Comparison of ENCODE assay signal across 32 cellular contexts in genomic region chr12:20852649-20853048, GRCh38. TPM values are rescaled to one million over a fixed set of nuclear protein-coding genes. Genes with fewer than 3 reads are reported as not detected.
"Had no signal": no experiment of that assay in that cellular context is flagged by ENCODE, and none has a peak within 500 bp of the region (broad histone marks: within the 10 kb centered on the region; RNA-seq: fewer than 3 reads in every experiment).

No MANE protein-coding gene starts in this region.

- H3K36me3 ChIP-seq: adrenal gland, brain microvascular endothelial cell, breast epithelium had no signal

- H3K27me3 ChIP-seq: adrenal gland, body of pancreas, brain microvascular endothelial cell, breast epithelium had no signal

- FAIRE-seq: astrocyte, TTC549 had no signal

- H3K4me1 ChIP-seq: adrenal gland, body of pancreas, breast epithelium had no signal

- H3K4me3 ChIP-seq: adrenal gland, body of pancreas, breast epithelium had no signal

- H3K27ac ChIP-seq: adrenal gland, body of pancreas, brain microvascular endothelial cell, breast epithelium, VCaP had no signal

- H3K9me3 ChIP-seq: adrenal gland, body of pancreas had no signal

- DNase-seq: activated B cell treated with CpG ODN at 0.5 μM for 24 hours; activated CD4-positive, alpha-beta memory T cell treated with anti-CD3 and anti-CD28 coated beads for 36 hours; activated CD4-positive, alpha-beta T cell treated with anti-CD3 and anti-CD28 coated beads for 4 hours; activated CD4-positive, alpha-beta T cell treated with anti-CD3 and anti-CD28 coated beads, Interleukin-2, amount 10 ng/mL, durations not matched to agents 24 days and 14 days; activated CD4-positive, alpha-beta T cell treated with anti-CD3 and anti-CD28 coated beads, Interleukin-2, amount 50 U/mL, for 1 hour; activated CD4-positive, alpha-beta T cell treated with anti-CD3 and anti-CD28 coated beads, Interleukin-2, amount 50 U/mL, for 4 hours; activated CD4-positive, CD25-positive, alpha-beta regulatory T cell treated with anti-CD3 and anti-CD28 coated beads, Interleukin-2, amount 50 U/mL, for 72 hours; activated CD8-positive, alpha-beta memory T cell treated with anti-CD3 and anti-CD28 coated beads, Interleukin-2, amount 50 U/mL, for 4 hours; activated CD8-positive, alpha-beta T cell treated with anti-CD3 and anti-CD28 coated beads for 36 hours; activated effector memory CD4-positive, alpha-beta T cell treated with anti-CD3 and anti-CD28 coated beads, Interleukin-2, amount 50 U/mL, for 16 hours; activated gamma-delta T cell treated with Interleukin-2 at 50 U/mL for 16 hours; activated naive CD4-positive, alpha-beta T cell; activated naive CD4-positive, alpha-beta T cell treated with anti-CD3 and anti-CD28 coated beads for 36 hours; activated naive CD4-positive, alpha-beta T cell treated with anti-CD3 and anti-CD28 coated beads, Interleukin-2, amount 50 U/mL, for 16 hours; activated naive CD8-positive, alpha-beta T cell treated with anti-CD3 and anti-CD28 coated beads for 36 hours; activated T-cell treated with anti-CD3 and anti-CD28 coated beads for 4 hours; activated T-cell treated with anti-CD3 and anti-CD28 coated beads, Interleukin-2, amount 50 U/mL, for 1 hour; activated T-cell treated with anti-CD3 and anti-CD28 coated beads, Interleukin-2, amount 50 U/mL, for 4 hours; activated T-cell treated with anti-CD3 and anti-CD28 coated beads, Interleukin-2, amount 50 U/mL, for 72 hours; adrenal gland; amniotic stem cell; aorta; body of pancreas; brain microvascular endothelial cell; central memory CD4-positive, alpha-beta T cell; T-helper 1 cell; T-helper 2 cell; T-helper 9 cell had no signal

RNA-seq across cellular contexts. Expression of gene SLCO1B3, which starts 42.1 kb away (rescaled TPM):
- polyA plus RNA-seq: aorta had no signal
